In the genomic region with DNA sequence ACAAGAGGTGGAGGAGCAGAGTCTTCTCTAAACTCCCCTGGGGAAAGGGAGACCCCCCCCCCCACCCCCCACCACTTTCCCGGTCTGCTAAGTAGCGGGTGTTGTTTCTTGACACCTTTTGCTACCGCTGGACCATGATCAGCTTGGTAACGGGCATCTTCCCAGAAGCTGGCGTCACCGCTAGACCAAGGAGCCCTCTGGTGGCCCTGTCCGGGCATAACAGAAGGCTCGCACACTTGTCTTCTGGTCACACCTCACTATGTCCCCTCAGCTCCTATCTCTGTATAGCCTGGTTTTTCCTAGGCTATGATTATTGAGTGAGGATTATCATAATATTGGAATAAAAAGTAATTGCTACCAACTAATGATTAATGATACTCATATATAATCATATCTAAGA, we compare ENCODE assay signal across 8 cellular contexts. TPM values are rescaled to one million over a fixed set of nuclear protein-coding genes. Genes with fewer than 3 reads are reported as not detected.
DNase-seq lines count a peak whose midpoint lies in the region; ATAC-seq and TF ChIP-seq lines count a peak whose summit lies in the region.
"Not testable (repeated sequence)": the region's sequence is repeated elsewhere in the genome, so short reads cannot be mapped to it uniquely, and the experiment has no call there.

No MANE protein-coding gene starts in this region.

- not testable (repeated sequence) for ATAC-seq in CD8-positive, alpha-beta T cell; activated CD4-positive, alpha-beta T cell treated with anti-CD3 and anti-CD28 coated beads for 36 hours; right lobe of liver; sciatic nerve

- peak in 4 of 7 experiments; percentile 22 to 52 (median 26) for DNase-seq in CD8-positive, alpha-beta T cell
- DNase-seq in NB4 (ENCODE audit: low read depth): peak; percentile 26
- DNase-seq in activated CD4-positive, alpha-beta T cell treated with anti-CD3 and anti-CD28 coated beads for 36 hours: peak; percentile 51
- peak; percentile 10 for DNase-seq in activated gamma-delta T cell treated with Interleukin-2 at 50 U/mL for 16 hours
- DNase-seq in endodermal cell: peak; percentile 43
- peak in 2 of 3 donors; percentile 26 to 54 for DNase-seq in right lobe of liver
- DNase-seq in sciatic nerve (ENCODE audit: low spot score): peak; percentile 60
- peak; percentile 9 for DNase-seq in superior temporal gyrus (ENCODE audit: extremely low spot score)

- not testable (repeated sequence) for H3K4me3 ChIP-seq in CD8-positive, alpha-beta T cell (ENCODE audit: low read depth, low read length); NB4 (ENCODE audit: low read depth, low read length); endodermal cell (ENCODE audit: low read length); right lobe of liver

- 40 to 41% methylated on average over 1 to 6 of the region's 8 CpGs for WGBS in endodermal cell (ENCODE audit: insufficient coverage in 1 of 2, insufficient read length in 1 of 2), 2 experiments
- WGBS in right lobe of liver (ENCODE audit: insufficient coverage, low coverage, low lambda C conversion rate, missing lambda C conversion rate): no CpG with 5 or more reads among the region's 8 CpGs

- not testable (repeated sequence) for H3K9me3 ChIP-seq in CD8-positive, alpha-beta T cell (ENCODE audit: low read length); right lobe of liver
- H3K9me3 ChIP-seq in endodermal cell (ENCODE audit: control insufficient read depth, low read length): peaks cover 46% of the 10 kb centered on the region

- peak; percentile 30 for TF ChIP-seq CTCF in CD8-positive, alpha-beta T cell (IDR thresholded peaks at IDR 0.05)
- TF ChIP-seq CTCF in NB4 (IDR thresholded peaks at IDR 0.05; ENCODE audit: low read depth, low read length) (peak; percentile 15), endodermal cell (conservative IDR thresholded peaks at IDR 0.05) (peak; percentile 66), right lobe of liver (IDR thresholded peaks at IDR 0.05) (peak in 3 of 4 donors; percentile 24 to 36 (median 35))

- H3K4me3 Mint-ChIP-seq in CD8-positive, alpha-beta T cell; activated CD4-positive, alpha-beta T cell treated with anti-CD3 and anti-CD28 coated beads for 36 hours; endodermal cell: not testable (repeated sequence)

- H3K4me1 Mint-ChIP-seq in CD8-positive, alpha-beta T cell (ENCODE audit: low read depth); activated CD4-positive, alpha-beta T cell treated with anti-CD3 and anti-CD28 coated beads for 36 hours; endodermal cell: not testable (repeated sequence)

- TF ChIP-seq POLR2A in NB4 (IDR thresholded peaks at IDR 0.05; ENCODE audit: extremely low read depth, insufficient read length); right lobe of liver (IDR thresholded peaks at IDR 0.05): not testable (repeated sequence)

- CTCF ChIA-PET in CD8-positive, alpha-beta T cell (lab: Charles Lee): not testable (repeated sequence)
- CTCF ChIA-PET in activated CD4-positive, alpha-beta T cell treated with anti-CD3 and anti-CD28 coated beads for 36 hours (lab: Charles Lee): interaction anchor here (0.6 kb wide), 1 partner anchor 34 kb away, joined by 3 read pairs; no protein-coding TSS in a partner anchor

- POLR2A ChIA-PET in CD8-positive, alpha-beta T cell (lab: Charles Lee); activated CD4-positive, alpha-beta T cell treated with anti-CD3 and anti-CD28 coated beads for 36 hours (lab: Charles Lee): not testable (repeated sequence)

- not testable (repeated sequence) for H3K9ac ChIP-seq in endodermal cell (ENCODE audit: extremely low read depth, low read length, poor library complexity, severe bottlenecking)

- H3K27me3 Mint-ChIP-seq in CD8-positive, alpha-beta T cell (ENCODE audit: low read depth); activated CD4-positive, alpha-beta T cell treated with anti-CD3 and anti-CD28 coated beads for 36 hours; endodermal cell (ENCODE audit: insufficient read depth): not testable (repeated sequence)

- H3K9me3 Mint-ChIP-seq in CD8-positive, alpha-beta T cell; activated CD4-positive, alpha-beta T cell treated with anti-CD3 and anti-CD28 coated beads for 36 hours (ENCODE audit: low read depth): not testable (repeated sequence)
- peaks cover 92% of the 10 kb centered on the region for H3K9me3 Mint-ChIP-seq in endodermal cell

- not testable (repeated sequence) for H3K36me3 ChIP-seq in CD8-positive, alpha-beta T cell (ENCODE audit: insufficient read depth, low read length); endodermal cell (ENCODE audit: control insufficient read depth, insufficient read depth, low read length); right lobe of liver

- H3K4me1 ChIP-seq in CD8-positive, alpha-beta T cell (ENCODE audit: insufficient read depth, low read length); endodermal cell (ENCODE audit: control insufficient read depth, insufficient read depth, low read length); right lobe of liver: not testable (repeated sequence)

- H3K27me3 ChIP-seq in CD8-positive, alpha-beta T cell (ENCODE audit: insufficient read depth, low read length); endodermal cell (ENCODE audit: control insufficient read depth, insufficient read depth, low read length, poor library complexity, severe bottlenecking); right lobe of liver: not testable (repeated sequence)

- H3K27ac ChIP-seq in CD8-positive, alpha-beta T cell (ENCODE audit: low read depth, low read length); endodermal cell (ENCODE audit: low read depth, low read length); right lobe of liver: not testable (repeated sequence)

- H3K36me3 Mint-ChIP-seq in CD8-positive, alpha-beta T cell; activated CD4-positive, alpha-beta T cell treated with anti-CD3 and anti-CD28 coated beads for 36 hours (ENCODE audit: low read depth); endodermal cell (ENCODE audit: low read depth): not testable (repeated sequence)

- not testable (repeated sequence) for H3K27ac Mint-ChIP-seq in CD8-positive, alpha-beta T cell; activated CD4-positive, alpha-beta T cell treated with anti-CD3 and anti-CD28 coated beads for 36 hours; endodermal cell

- intact Hi-C loops in CD8-positive, alpha-beta T cell (cut with DNase I, micrococcal nuclease): loop anchor here in 1 of 2 experiments (5.0 kb wide), 2 partner anchors 688 to 1643 kb away; no protein-coding TSS in a partner anchor
- intact Hi-C loops in activated CD4-positive, alpha-beta T cell treated with anti-CD3 and anti-CD28 coated beads for 36 hours (cut with DNase I, micrococcal nuclease): loop anchor here in 1 of 2 experiments (5.0 to 10.0 kb wide), 2 partner anchors 133 to 685 kb away; no protein-coding TSS in a partner anchor
- intact Hi-C loops in right lobe of liver (cut with DNase I); sciatic nerve (cut with DNase I): not testable (repeated sequence)

RNA-seq across cellular contexts. Expression of gene ZNF43, which starts 54.1 kb away (rescaled TPM):
- total RNA-seq in CD8-positive, alpha-beta T cell: 10 to 100 TPM; 29.9 to 31.8 TPM
- 10 to 100 TPM; 31.7 to 38.6 TPM for total RNA-seq in activated CD4-positive, alpha-beta T cell treated with anti-CD3 and anti-CD28 coated beads for 36 hours
- 10 to 100 TPM; 60.6 to 72.7 TPM for total RNA-seq in endodermal cell
- polyA plus RNA-seq in endodermal cell (2013, experiment 1 of 2): 35.1 TPM
- 32.7 TPM for polyA plus RNA-seq in endodermal cell (2013, experiment 2 of 2)
- 1 to 10 TPM in 4 of 6 experiments, under 1 TPM in 2; 0.49 to 1.5 (median 1.2) TPM for total RNA-seq in right lobe of liver
- total RNA-seq in sciatic nerve: 19.3 TPM

Comparison
In these comparisons a context has a peak if more than half of its experiments do, and no peak if none do; other contexts are left out.
1. DNase-seq: peak in every context shown above with its lines; median percentile 60 in sciatic nerve; 51 in activated CD4-positive, alpha-beta T cell treated with anti-CD3 and anti-CD28 coated beads for 36 hours; 43 in endodermal cell; 40 in right lobe of liver; 26 in NB4; 26 in CD8-positive, alpha-beta T cell; 10 in activated gamma-delta T cell treated with Interleukin-2 at 50 U/mL for 16 hours; 9 in superior temporal gyrus.
2. CTCF ChIP-seq: peak in every context shown above with its lines; median percentile 66 in endodermal cell; 35 in right lobe of liver; 30 in CD8-positive, alpha-beta T cell; 15 in NB4.